In the genomic region with DNA sequence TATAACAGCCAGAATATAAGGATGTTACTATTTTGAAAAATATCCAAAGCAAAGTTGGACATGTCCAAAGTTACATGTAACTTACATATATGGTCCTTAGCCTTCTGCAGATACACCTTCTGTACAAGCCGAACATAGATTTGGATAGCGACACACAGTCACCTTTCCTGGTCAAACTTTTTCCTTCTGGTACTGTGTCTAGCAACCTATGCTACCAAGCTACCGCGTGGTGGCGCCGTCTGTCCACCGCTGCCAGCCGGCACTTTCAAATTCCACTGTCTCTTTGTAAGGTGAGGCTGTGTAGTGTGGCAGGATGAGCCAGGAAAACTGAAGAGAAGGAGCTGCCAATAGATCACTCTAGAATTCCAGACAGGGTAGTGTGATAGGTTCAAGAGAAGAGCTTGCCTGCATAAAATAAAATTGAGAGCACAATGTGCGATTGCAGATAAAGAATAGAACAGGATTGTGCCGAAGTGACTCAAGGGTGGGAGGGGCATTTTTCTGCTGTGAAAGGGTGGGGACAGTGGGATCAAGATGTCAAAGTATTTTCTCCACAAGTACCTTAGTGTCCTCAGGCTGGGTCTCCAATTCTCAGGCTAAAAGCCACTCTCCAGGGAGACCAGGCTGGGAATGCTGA, we compare ENCODE assay signal across 1 cellular context.
TF ChIP-seq lines count a peak whose summit lies in the region.

No MANE protein-coding gene starts in this region.

TF ChIP-seq in HepG2, 621 proteins besides CTCF, POLR2A, EP300 and RAD21 (continued from another document and continues in another):
- TF ChIP-seq, protein P1, sequence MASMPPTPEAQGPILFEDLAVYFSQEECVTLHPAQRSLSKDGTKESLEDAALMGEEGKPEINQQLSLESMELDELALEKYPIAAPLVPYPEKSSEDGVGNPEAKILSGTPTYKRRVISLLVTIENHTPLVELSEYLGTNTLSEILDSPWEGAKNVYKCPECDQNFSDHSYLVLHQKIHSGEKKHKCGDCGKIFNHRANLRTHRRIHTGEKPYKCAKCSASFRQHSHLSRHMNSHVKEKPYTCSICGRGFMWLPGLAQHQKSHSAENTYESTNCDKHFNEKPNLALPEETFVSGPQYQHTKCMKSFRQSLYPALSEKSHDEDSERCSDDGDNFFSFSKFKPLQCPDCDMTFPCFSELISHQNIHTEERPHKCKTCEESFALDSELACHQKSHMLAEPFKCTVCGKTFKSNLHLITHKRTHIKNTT (CRISPR knock-in tag; IDR thresholded peaks at IDR 0.05) = no peak
- 0 out of 2 replicates have a peak, but pooled peaks have one; percentile 35 for TF ChIP-seq ZNF335 (CRISPR knock-in tag; IDR thresholded peaks at IDR 0.05)
- TF ChIP-seq ISX (CRISPR knock-in tag; conservative IDR thresholded peaks at IDR 0.05) = no peak
- TF ChIP-seq, protein P2, sequence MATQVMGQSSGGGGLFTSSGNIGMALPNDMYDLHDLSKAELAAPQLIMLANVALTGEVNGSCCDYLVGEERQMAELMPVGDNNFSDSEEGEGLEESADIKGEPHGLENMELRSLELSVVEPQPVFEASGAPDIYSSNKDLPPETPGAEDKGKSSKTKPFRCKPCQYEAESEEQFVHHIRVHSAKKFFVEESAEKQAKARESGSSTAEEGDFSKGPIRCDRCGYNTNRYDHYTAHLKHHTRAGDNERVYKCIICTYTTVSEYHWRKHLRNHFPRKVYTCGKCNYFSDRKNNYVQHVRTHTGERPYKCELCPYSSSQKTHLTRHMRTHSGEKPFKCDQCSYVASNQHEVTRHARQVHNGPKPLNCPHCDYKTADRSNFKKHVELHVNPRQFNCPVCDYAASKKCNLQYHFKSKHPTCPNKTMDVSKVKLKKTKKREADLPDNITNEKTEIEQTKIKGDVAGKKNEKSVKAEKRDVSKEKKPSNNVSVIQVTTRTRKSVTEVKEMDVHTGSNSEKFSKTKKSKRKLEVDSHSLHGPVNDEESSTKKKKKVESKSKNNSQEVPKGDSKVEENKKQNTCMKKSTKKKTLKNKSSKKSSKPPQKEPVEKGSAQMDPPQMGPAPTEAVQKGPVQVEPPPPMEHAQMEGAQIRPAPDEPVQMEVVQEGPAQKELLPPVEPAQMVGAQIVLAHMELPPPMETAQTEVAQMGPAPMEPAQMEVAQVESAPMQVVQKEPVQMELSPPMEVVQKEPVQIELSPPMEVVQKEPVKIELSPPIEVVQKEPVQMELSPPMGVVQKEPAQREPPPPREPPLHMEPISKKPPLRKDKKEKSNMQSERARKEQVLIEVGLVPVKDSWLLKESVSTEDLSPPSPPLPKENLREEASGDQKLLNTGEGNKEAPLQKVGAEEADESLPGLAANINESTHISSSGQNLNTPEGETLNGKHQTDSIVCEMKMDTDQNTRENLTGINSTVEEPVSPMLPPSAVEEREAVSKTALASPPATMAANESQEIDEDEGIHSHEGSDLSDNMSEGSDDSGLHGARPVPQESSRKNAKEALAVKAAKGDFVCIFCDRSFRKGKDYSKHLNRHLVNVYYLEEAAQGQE (IDR thresholded peaks at IDR 0.05; ENCODE audit: borderline replicate concordance in 1 of 2, low read depth in 1 of 2, low read length in 2 of 2) = no peak
- TF ChIP-seq, protein P3, sequence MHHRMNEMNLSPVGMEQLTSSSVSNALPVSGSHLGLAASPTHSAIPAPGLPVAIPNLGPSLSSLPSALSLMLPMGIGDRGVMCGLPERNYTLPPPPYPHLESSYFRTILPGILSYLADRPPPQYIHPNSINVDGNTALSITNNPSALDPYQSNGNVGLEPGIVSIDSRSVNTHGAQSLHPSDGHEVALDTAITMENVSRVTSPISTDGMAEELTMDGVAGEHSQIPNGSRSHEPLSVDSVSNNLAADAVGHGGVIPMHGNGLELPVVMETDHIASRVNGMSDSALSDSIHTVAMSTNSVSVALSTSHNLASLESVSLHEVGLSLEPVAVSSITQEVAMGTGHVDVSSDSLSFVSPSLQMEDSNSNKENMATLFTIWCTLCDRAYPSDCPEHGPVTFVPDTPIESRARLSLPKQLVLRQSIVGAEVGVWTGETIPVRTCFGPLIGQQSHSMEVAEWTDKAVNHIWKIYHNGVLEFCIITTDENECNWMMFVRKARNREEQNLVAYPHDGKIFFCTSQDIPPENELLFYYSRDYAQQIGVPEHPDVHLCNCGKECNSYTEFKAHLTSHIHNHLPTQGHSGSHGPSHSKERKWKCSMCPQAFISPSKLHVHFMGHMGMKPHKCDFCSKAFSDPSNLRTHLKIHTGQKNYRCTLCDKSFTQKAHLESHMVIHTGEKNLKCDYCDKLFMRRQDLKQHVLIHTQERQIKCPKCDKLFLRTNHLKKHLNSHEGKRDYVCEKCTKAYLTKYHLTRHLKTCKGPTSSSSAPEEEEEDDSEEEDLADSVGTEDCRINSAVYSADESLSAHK (CRISPR knock-in tag; IDR thresholded peaks at IDR 0.05; ENCODE audit: borderline replicate concordance) = no peak
- TF ChIP-seq, protein P4, sequence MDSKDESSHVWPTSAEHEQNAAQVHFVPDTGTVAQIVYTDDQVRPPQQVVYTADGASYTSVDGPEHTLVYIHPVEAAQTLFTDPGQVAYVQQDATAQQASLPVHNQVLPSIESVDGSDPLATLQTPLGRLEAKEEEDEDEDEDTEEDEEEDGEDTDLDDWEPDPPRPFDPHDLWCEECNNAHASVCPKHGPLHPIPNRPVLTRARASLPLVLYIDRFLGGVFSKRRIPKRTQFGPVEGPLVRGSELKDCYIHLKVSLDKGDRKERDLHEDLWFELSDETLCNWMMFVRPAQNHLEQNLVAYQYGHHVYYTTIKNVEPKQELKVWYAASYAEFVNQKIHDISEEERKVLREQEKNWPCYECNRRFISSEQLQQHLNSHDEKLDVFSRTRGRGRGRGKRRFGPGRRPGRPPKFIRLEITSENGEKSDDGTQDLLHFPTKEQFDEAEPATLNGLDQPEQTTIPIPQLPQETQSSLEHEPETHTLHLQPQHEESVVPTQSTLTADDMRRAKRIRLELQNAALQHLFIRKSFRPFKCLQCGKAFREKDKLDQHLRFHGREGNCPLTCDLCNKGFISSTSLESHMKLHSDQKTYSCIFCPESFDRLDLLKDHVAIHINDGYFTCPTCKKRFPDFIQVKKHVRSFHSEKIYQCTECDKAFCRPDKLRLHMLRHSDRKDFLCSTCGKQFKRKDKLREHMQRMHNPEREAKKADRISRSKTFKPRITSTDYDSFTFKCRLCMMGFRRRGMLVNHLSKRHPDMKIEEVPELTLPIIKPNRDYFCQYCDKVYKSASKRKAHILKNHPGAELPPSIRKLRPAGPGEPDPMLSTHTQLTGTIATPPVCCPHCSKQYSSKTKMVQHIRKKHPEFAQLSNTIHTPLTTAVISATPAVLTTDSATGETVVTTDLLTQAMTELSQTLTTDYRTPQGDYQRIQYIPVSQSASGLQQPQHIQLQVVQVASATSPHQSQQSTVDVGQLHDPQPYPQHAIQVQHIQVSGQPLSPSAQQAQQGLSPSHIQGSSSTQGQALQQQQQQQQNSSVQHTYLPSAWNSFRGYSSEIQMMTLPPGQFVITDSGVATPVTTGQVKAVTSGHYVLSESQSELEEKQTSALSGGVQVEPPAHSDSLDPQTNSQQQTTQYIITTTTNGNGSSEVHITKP (CRISPR knock-in tag; IDR thresholded peaks at IDR 0.05; ENCODE audit: low read depth) = no peak; the same call in 1 of the 2 replicates
- 0 out of 2 replicates have a peak, but pooled peaks have one; percentile 27 for TF ChIP-seq PITX1 (CRISPR knock-in tag; IDR thresholded peaks at IDR 0.05)
- no peak for TF ChIP-seq POLR2G (IDR thresholded peaks at IDR 0.05; ENCODE audit: low read depth, low read length)
- TF ChIP-seq, protein P5, sequence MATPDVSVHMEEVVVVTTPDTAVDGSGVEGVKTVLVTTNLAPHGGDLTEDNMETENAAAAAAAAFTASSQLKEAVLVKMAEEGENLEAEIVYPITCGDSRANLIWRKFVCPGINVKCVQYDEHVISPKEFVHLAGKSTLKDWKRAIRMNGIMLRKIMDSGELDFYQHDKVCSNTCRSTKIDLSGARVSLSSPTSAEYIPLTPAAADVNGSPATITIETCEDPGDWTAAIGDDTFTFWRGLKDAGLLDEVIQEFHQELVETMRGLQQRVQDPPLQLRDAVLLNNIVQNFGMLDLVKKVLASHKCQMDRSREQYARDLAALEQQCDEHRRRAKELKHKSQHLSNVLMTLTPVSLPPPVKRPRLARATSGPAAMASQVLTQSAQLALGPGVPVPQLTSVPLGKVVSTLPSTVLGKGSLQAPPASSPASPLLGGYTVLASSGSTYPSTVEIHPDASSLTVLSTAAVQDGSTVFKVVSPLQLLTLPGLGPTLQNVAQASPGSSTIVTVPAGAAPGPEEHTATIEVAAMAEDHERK (CRISPR knock-in tag; IDR thresholded peaks at IDR 0.05; ENCODE audit: low read depth) = no peak
- TF ChIP-seq KDM2A (CRISPR knock-in tag; IDR thresholded peaks at IDR 0.05; ENCODE audit: borderline replicate concordance, low read depth) = peak; percentile 81; the same call in 1 of the 2 replicates
- TF ChIP-seq ZNF720 (CRISPR knock-in tag; IDR thresholded peaks at IDR 0.05) = no peak
- TF ChIP-seq HDAC6 (IDR thresholded peaks at IDR 0.05; ENCODE audit: low read depth, low read length) = no peak
- TF ChIP-seq HNF4G (IDR thresholded peaks at IDR 0.05; ENCODE audit: borderline replicate concordance, low read depth, low read length) = peak; percentile 14; the same call in 1 of the 2 replicates
- no peak for TF ChIP-seq HNF4G (CRISPR knock-in tag; IDR thresholded peaks at IDR 0.05; ENCODE audit: borderline replicate concordance, low read depth)
- TF ChIP-seq ZFX (CRISPR knock-in tag; IDR thresholded peaks at IDR 0.05; ENCODE audit: low read depth) = no peak
- peak; percentile 81 for TF ChIP-seq JARID2 (CRISPR knock-in tag; IDR thresholded peaks at IDR 0.05; ENCODE audit: insufficient replicate concordance)
- TF ChIP-seq, protein P6, sequence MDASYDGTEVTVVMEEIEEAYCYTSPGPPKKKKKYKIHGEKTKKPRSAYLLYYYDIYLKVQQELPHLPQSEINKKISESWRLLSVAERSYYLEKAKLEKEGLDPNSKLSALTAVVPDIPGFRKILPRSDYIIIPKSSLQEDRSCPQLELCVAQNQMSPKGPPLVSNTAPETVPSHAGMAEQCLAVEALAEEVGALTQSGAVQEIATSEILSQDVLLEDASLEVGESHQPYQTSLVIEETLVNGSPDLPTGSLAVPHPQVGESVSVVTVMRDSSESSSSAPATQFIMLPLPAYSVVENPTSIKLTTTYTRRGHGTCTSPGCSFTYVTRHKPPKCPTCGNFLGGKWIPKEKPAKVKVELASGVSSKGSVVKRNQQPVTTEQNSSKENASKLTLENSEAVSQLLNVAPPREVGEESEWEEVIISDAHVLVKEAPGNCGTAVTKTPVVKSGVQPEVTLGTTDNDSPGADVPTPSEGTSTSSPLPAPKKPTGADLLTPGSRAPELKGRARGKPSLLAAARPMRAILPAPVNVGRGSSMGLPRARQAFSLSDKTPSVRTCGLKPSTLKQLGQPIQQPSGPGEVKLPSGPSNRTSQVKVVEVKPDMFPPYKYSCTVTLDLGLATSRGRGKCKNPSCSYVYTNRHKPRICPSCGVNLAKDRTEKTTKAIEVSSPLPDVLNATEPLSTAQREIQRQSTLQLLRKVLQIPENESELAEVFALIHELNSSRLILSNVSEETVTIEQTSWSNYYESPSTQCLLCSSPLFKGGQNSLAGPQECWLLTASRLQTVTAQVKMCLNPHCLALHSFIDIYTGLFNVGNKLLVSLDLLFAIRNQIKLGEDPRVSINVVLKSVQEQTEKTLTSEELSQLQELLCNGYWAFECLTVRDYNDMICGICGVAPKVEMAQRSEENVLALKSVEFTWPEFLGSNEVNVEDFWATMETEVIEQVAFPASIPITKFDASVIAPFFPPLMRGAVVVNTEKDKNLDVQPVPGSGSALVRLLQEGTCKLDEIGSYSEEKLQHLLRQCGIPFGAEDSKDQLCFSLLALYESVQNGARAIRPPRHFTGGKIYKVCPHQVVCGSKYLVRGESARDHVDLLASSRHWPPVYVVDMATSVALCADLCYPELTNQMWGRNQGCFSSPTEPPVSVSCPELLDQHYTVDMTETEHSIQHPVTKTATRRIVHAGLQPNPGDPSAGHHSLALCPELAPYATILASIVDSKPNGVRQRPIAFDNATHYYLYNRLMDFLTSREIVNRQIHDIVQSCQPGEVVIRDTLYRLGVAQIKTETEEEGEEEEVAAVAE (CRISPR knock-in tag; IDR thresholded peaks at IDR 0.05; ENCODE audit: borderline replicate concordance) = peak; percentile 66; the same call in 1 of the 2 replicates
- TF ChIP-seq GATAD1 (CRISPR knock-in tag; IDR thresholded peaks at IDR 0.05) = 0 out of 2 replicates have a peak, but pooled peaks have one; percentile 49
- TF ChIP-seq, protein P7, sequence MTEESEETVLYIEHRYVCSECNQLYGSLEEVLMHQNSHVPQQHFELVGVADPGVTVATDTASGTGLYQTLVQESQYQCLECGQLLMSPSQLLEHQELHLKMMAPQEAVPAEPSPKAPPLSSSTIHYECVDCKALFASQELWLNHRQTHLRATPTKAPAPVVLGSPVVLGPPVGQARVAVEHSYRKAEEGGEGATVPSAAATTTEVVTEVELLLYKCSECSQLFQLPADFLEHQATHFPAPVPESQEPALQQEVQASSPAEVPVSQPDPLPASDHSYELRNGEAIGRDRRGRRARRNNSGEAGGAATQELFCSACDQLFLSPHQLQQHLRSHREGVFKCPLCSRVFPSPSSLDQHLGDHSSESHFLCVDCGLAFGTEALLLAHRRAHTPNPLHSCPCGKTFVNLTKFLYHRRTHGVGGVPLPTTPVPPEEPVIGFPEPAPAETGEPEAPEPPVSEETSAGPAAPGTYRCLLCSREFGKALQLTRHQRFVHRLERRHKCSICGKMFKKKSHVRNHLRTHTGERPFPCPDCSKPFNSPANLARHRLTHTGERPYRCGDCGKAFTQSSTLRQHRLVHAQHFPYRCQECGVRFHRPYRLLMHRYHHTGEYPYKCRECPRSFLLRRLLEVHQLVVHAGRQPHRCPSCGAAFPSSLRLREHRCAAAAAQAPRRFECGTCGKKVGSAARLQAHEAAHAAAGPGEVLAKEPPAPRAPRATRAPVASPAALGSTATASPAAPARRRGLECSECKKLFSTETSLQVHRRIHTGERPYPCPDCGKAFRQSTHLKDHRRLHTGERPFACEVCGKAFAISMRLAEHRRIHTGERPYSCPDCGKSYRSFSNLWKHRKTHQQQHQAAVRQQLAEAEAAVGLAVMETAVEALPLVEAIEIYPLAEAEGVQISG (CRISPR knock-in tag; IDR thresholded peaks at IDR 0.05) = peak; percentile 53
- no peak for TF ChIP-seq ZNF225 (CRISPR knock-in tag; IDR thresholded peaks at IDR 0.05)
- TF ChIP-seq HES4 (CRISPR knock-in tag; IDR thresholded peaks at IDR 0.05; ENCODE audit: borderline replicate concordance) = no peak
- TF ChIP-seq ZFP1 (CRISPR knock-in tag; IDR thresholded peaks at IDR 0.05) = peak; percentile 68; the same call in 1 of the 2 replicates
- TF ChIP-seq, protein P8, sequence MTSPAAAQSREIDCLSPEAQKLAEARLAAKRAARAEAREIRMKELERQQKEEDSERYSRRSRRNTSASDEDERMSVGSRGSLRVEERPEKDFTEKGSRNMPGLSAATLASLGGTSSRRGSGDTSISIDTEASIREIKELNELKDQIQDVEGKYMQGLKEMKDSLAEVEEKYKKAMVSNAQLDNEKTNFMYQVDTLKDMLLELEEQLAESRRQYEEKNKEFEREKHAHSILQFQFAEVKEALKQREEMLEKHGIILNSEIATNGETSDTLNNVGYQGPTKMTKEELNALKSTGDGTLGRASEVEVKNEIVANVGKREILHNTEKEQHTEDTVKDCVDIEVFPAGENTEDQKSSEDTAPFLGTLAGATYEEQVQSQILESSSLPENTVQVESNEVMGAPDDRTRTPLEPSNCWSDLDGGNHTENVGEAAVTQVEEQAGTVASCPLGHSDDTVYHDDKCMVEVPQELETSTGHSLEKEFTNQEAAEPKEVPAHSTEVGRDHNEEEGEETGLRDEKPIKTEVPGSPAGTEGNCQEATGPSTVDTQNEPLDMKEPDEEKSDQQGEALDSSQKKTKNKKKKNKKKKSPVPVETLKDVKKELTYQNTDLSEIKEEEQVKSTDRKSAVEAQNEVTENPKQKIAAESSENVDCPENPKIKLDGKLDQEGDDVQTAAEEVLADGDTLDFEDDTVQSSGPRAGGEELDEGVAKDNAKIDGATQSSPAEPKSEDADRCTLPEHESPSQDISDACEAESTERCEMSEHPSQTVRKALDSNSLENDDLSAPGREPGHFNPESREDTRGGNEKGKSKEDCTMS (CRISPR knock-in tag; conservative IDR thresholded peaks at IDR 0.05) = no peak
- TF ChIP-seq CEBPG (CRISPR knock-in tag; IDR thresholded peaks at IDR 0.05) = 0 out of 2 replicates have a peak, but pooled peaks have one; percentile 13
- TF ChIP-seq ZNF205 (CRISPR knock-in tag; IDR thresholded peaks at IDR 0.05) = no peak; the same call in 1 of the 2 replicates
- no peak for TF ChIP-seq SRY (CRISPR knock-in tag; IDR thresholded peaks at IDR 0.05)
- no peak for TF ChIP-seq ARNTL (CRISPR knock-in tag; IDR thresholded peaks at IDR 0.05)
